In genomic region chr1:161562441-161562840, GRCh38 we compare ENCODE assay signal across 11 cellular contexts. TPM values are rescaled to one million over a fixed set of nuclear protein-coding genes. Genes with fewer than 3 reads are reported as not detected.
A peak's percentile ranks its signal among the peaks of the same experiment; 100 is the strongest.
DNase-seq lines count a peak whose midpoint lies in the region; ATAC-seq, FAIRE-seq and TF ChIP-seq lines count a peak whose summit lies in the region.
"Not testable (repeated sequence)": the region's sequence is repeated elsewhere in the genome, so short reads cannot be mapped to it uniquely, and the experiment has no call there.
"Had no signal": no experiment of that assay in that cellular context is flagged by ENCODE, and none has a peak within 500 bp of the region (broad histone marks: within the 10 kb centered on the region; RNA-seq: fewer than 3 reads in every experiment).

No MANE protein-coding gene starts in this region.

- H4K20me1 ChIP-seq in K562 (replicated peaks; ENCODE audit: control insufficient read depth, insufficient read depth, low read length), result not testable (repeated sequence)

- H3K79me2 ChIP-seq in K562 (ENCODE audit: control insufficient read depth, insufficient read depth, low read length), result not testable (repeated sequence)

- not testable (repeated sequence) for H3K9me3 Mint-ChIP-seq in CD14-positive monocyte; natural killer cell treated with Interleukin-12 subunit alpha and Interleukin-12 subunit beta and Interleukin-15 and Interleukin-18, amount 100 ng/mL, for 72 hours

- not testable (repeated sequence) for BruUV-seq in K562 (replicated peaks; lab: Mats Ljungman, UMichigan)

- H3K27ac ChIP-seq in HL-60 (replicated peaks), result peak overlapping the region; percentile 87
- H3K27ac ChIP-seq in K562 (ENCODE audit: extremely low read depth, low read depth, low read length), result not testable (repeated sequence)
- H3K27ac ChIP-seq in heart right ventricle, result peak overlapping the region in 3 of 10 donors; percentile 31 to 86 (median 56)
- H3K27ac ChIP-seq in left lung, result peak overlapping the region; percentile 39 to 85

- no CpG with 5 or more reads among the region's 3 CpGs for WGBS in K562 (ENCODE audit: insufficient coverage, low coverage, missing lambda C conversion rate)
- 65 to 88% methylated on average over 1 of the region's 3 CpGs for WGBS in heart right ventricle, 2 donors

- not testable (repeated sequence) for H3K27me3 ChIP-seq in HL-60 (ENCODE audit: insufficient read depth, poor library complexity, severe bottlenecking); K562 (ENCODE audit: control insufficient read depth in 2 of 2, insufficient read depth in 2 of 2, low read length in 2 of 2); heart right ventricle; left lung

- peak overlapping the region; percentile 41 to 95 (median 88) for H3K27ac Mint-ChIP-seq in CD14-positive monocyte
- H3K27ac Mint-ChIP-seq in natural killer cell treated with Interleukin-12 subunit alpha and Interleukin-12 subunit beta and Interleukin-15 and Interleukin-18, amount 100 ng/mL, for 72 hours, result peak overlapping the region; percentile 87 to 96

- H2AFZ ChIP-seq in K562 (ENCODE audit: low read depth, low read length), result peak overlapping the region; percentile 77; the same call in 1 of the 2 replicates

- not testable (repeated sequence) for H3K4me3 Mint-ChIP-seq in CD14-positive monocyte
- peak overlapping the region; percentile 57 for H3K4me3 Mint-ChIP-seq in natural killer cell treated with Interleukin-12 subunit alpha and Interleukin-12 subunit beta and Interleukin-15 and Interleukin-18, amount 100 ng/mL, for 72 hours

- CTCF ChIA-PET in K562 (lab: Yijun Ruan, JAX; ENCODE audit: low intra/inter-chr PET ratio), result not testable (repeated sequence)

- TF ChIP-seq EP300 in K562 (IDR thresholded peaks at IDR 0.05; ENCODE audit: low read length), result not testable (repeated sequence)

- peaks cover 45% of the 10 kb centered on the region for H3K4me1 Mint-ChIP-seq in CD14-positive monocyte
- H3K4me1 Mint-ChIP-seq in natural killer cell treated with Interleukin-12 subunit alpha and Interleukin-12 subunit beta and Interleukin-15 and Interleukin-18, amount 100 ng/mL, for 72 hours (ENCODE audit: low read depth in 2 of 2), result peaks cover 29 to 33% of the 10 kb centered on the region in 2 donors

- H3K36me3 Mint-ChIP-seq in CD14-positive monocyte; natural killer cell treated with Interleukin-12 subunit alpha and Interleukin-12 subunit beta and Interleukin-15 and Interleukin-18, amount 100 ng/mL, for 72 hours: not testable (repeated sequence)

- H3K4me2 ChIP-seq in K562 (ENCODE audit: insufficient read depth, low read length), result not testable (repeated sequence)

- POLR2A ChIA-PET in K562 (lab: Yijun Ruan, JAX), result not testable (repeated sequence)

- not testable (repeated sequence) for H3K27me3 Mint-ChIP-seq in CD14-positive monocyte (ENCODE audit: low read depth in 3 of 3); natural killer cell treated with Interleukin-12 subunit alpha and Interleukin-12 subunit beta and Interleukin-15 and Interleukin-18, amount 100 ng/mL, for 72 hours

- not testable (repeated sequence) for TF ChIP-seq CTCF in CD14-positive monocyte (IDR thresholded peaks at IDR 0.05); HL-60 (IDR thresholded peaks at IDR 0.05; ENCODE audit: insufficient read depth, low read length); K562 (IDR thresholded peaks at IDR 0.05 in 2 of 3, conservative IDR thresholded peaks at IDR 0.05 in 1 of 3; ENCODE audit: insufficient read depth in 2 of 3, low read depth in 1 of 3, low read length in 3 of 3); heart right ventricle (IDR thresholded peaks at IDR 0.05); left lung (IDR thresholded peaks at IDR 0.05)

- not testable (repeated sequence) for H3K9me1 ChIP-seq in K562 (ENCODE audit: control insufficient read depth, insufficient read depth, low read length)

- intact Hi-C loops in CD14-positive monocyte (cut with micrococcal nuclease), result loop anchor here in 1 of 2 donors (10.0 kb wide), 1 partner anchor 92 kb away; no protein-coding TSS in a partner anchor
- intact Hi-C loops in K562 (cut with micrococcal nuclease); left lung (cut with DNase I): not testable (repeated sequence)
- intact Hi-C loops in heart right ventricle (cut with DNase I), result loop anchor here in 3 of 10 donors (10.0 kb wide), 2 partner anchors 92 to 182 kb away; partner anchors contain the start of gene DUSP12 (in 3 of the 3)

- not testable (repeated sequence) for TF ChIP-seq RAD21 in K562 (CRISPR knock-in tag; conservative IDR thresholded peaks at IDR 0.05 in 1 of 2, IDR thresholded peaks at IDR 0.05 in 1 of 2)

- ATAC-seq in K562, result not testable (repeated sequence)
- ATAC-seq in heart right ventricle (peak in 7 of 8 donors; percentile 28 to 62 (median 56)), left lung (peak; percentile 63)
- peak; percentile 82 to 84 for ATAC-seq in natural killer cell treated with Interleukin-12 subunit alpha and Interleukin-12 subunit beta and Interleukin-15 and Interleukin-18, amount 100 ng/mL, for 72 hours

- FAIRE-seq in K562 (lab: Jason Lieb, UNC), result not testable (repeated sequence)

- H3K9me3 ChIP-seq in K562 (replicated peaks; ENCODE audit: control insufficient read depth, insufficient read depth, low read depth, low read length); heart right ventricle; left lung: not testable (repeated sequence)

- not testable (repeated sequence) for TF ChIP-seq POLR2A in K562 (conservative IDR thresholded peaks at IDR 0.05)

- not testable (repeated sequence) for H3K36me3 ChIP-seq in K562 (ENCODE audit: control insufficient read depth, insufficient read depth, low read length); heart right ventricle; left lung

- not testable (repeated sequence) for H3K4me3 ChIP-seq in HL-60 (replicated peaks; ENCODE audit: insufficient read depth, low read length); K562; heart right ventricle; left lung

- H3K4me1 ChIP-seq in K562 (replicated peaks in 1 of 2; ENCODE audit: control insufficient read depth in 2 of 2, insufficient read depth in 2 of 2, low read length in 2 of 2), result peaks cover 0 to 12% of the 10 kb centered on the region in 2 experiments; a peak in 3 of 5 replicates
- peaks cover 0 to 31% (median 0%) of the 10 kb centered on the region in 9 donors for H3K4me1 ChIP-seq in heart right ventricle
- peaks cover 0 to 13% of the 10 kb centered on the region in 2 donors for H3K4me1 ChIP-seq in left lung

- DNase-seq in CD14-positive monocyte (ENCODE audit: low spot score); K562 (ENCODE audit: extremely low read depth in 1 of 4, low spot score in 3 of 4); heart right ventricle; left lung; natural killer cell treated with Interleukin-12 subunit alpha and Interleukin-12 subunit beta and Interleukin-15 and Interleukin-18, amount 100 ng/mL, for 72 hours (ENCODE audit: low spot score): not testable (repeated sequence)
- DNase-seq in HL-60 (ENCODE audit: low read depth in 1 of 2, low spot score in 1 of 2), result peak in 1 of 2 experiments; percentile 32
- peak; percentile 37 for DNase-seq in SIG-M5 treated with dmso at 0.1 percent for 504 hours (lab: John Stamatoyannopoulos, UW; ENCODE audit: unreplicated experiment)

- in situ Hi-C loops in K562 (cut with MboI), result not testable (repeated sequence)

- not testable (repeated sequence) for H3K9ac ChIP-seq in K562 (ENCODE audit: insufficient read depth in 1 of 2, low read depth in 2 of 2, low read length in 2 of 2)

RNA-seq across cellular contexts. Expression of gene FCGR3A, which starts 12.8 kb away (rescaled TPM):
- 100 to 1,000 TPM in 1 of 2 donors, 10 to 100 TPM in 1; 35.9 to 131 TPM for polyA plus RNA-seq in CD14-positive monocyte
- 0.81 and 1.4 TPM in 2 replicates for total RNA-seq in K562 (2011; cell fraction: chromatin; rRNA removed; ENCODE audit: low replicate concordance)
- 0.39 and 0.67 TPM in 2 replicates for total RNA-seq in K562 (2011; cell fraction: nucleolus; rRNA removed)
- total RNA-seq in K562 (2011; cell fraction: nucleoplasm; rRNA removed), result 1.2 and 1.7 TPM in 2 replicates
- 0.12 TPM in 1 of 2 replicates, not detected in the other for total RNA-seq in K562 (2014; rRNA removed)
- total RNA-seq in K562 (2014; rRNA removed; fragmentation: Illumina TruSeq; extraction: Trizol), result not detected in 2 replicates
- 0.11 TPM in 2 replicates for total RNA-seq in K562 (2015; rRNA removed; fragmentation: Illumina TruSeq; extraction: Trizol)
- total RNA-seq in K562 (2021), result 0.29 and 0.56 TPM in 2 replicates
- polyA plus RNA-seq in K562 (2011; rRNA removed), result 0.24 and 0.32 TPM in 2 replicates
- polyA plus RNA-seq in K562 (2011; cell fraction: cytosol; rRNA removed), result 0.04 and 0.18 TPM in 2 replicates
- 0.37 and 0.51 TPM in 2 replicates for polyA plus RNA-seq in K562 (2011; cell fraction: nucleus; rRNA removed)
- polyA plus RNA-seq in K562 (2012), result 0.21 TPM in 2 replicates
- polyA plus RNA-seq in K562 (2014; fragmentation: Illumina TruSeq; extraction: Trizol), result 0.11 TPM in 1 of 2 replicates, not detected in the other
- under 1 TPM; 0.04 to 0.15 TPM for polyA plus RNA-seq in K562 (2014; fragmentation: Nextera tagmentation; extraction: Ambion mirVana)
- 0.04 and 0.13 TPM in 2 replicates for polyA plus RNA-seq in K562 (2014; rRNA removed)
- 0.45 and 0.49 TPM in 2 replicates for polyA minus RNA-seq in K562 (2011; rRNA and poly(A)+ RNA removed)
- polyA minus RNA-seq in K562 (2011; cell fraction: cytosol; rRNA and poly(A)+ RNA removed), result not detected in 2 replicates
- 0.54 and 1.1 TPM in 2 replicates for polyA minus RNA-seq in K562 (2011; cell fraction: nucleus; rRNA and poly(A)+ RNA removed)
- 100 to 1,000 TPM in 1 of 10 donors, 10 to 100 TPM in 3, 1 to 10 TPM in 6; 1.9 to 120 (median 6.2) TPM for total RNA-seq in heart right ventricle
- 10 to 100 TPM in 1 of 2 donors, 1 to 10 TPM in 1; 5.6 to 10.7 TPM for polyA plus RNA-seq in heart right ventricle
- total RNA-seq in left lung, result 100 to 1,000 TPM in 1 of 2 donors, 10 to 100 TPM in 1; 56.3 to 237 TPM
- 100 to 1,000 TPM in 1 of 2 donors, 10 to 100 TPM in 1; 34.5 to 150 TPM for total RNA-seq in natural killer cell treated with Interleukin-12 subunit alpha and Interleukin-12 subunit beta and Interleukin-15 and Interleukin-18, amount 100 ng/mL, for 72 hours
- total RNA-seq: HFFc6, LHCN-M2, MCF 10A had no signal
- polyA plus RNA-seq: BJ had no signal

RNA-seq across cellular contexts. Expression of gene HSPA6, which starts 38.1 kb away (rescaled TPM):
- polyA plus RNA-seq in CD14-positive monocyte (10 to 100 TPM in 1 of 2 donors, 1 to 10 TPM in 1; 3.4 to 19.3 TPM), K562 (2011; rRNA removed) (10.0 and 14.3 TPM in 2 replicates), K562 (2014; fragmentation: Illumina TruSeq; extraction: Trizol) (2.3 and 2.7 TPM in 2 replicates), K562 (2014; fragmentation: Nextera tagmentation; extraction: Ambion mirVana) (under 1 TPM; 0.15 to 0.21 TPM), K562 (2014; rRNA removed) (4.6 and 4.7 TPM in 2 replicates), heart right ventricle (1 to 10 TPM in 1 of 2 donors, under 1 TPM in 1; 0.73 to 1.7 TPM)
- total RNA-seq in K562 (2011; cell fraction: chromatin; rRNA removed; ENCODE audit: low replicate concordance), result 16.7 and 32.8 TPM in 2 replicates
- 22.5 and 30.7 TPM in 2 replicates for total RNA-seq in K562 (2011; cell fraction: nucleolus; rRNA removed)
- 11.7 and 19.8 TPM in 2 replicates for total RNA-seq in K562 (2011; cell fraction: nucleoplasm; rRNA removed)
- total RNA-seq in K562 (2014; rRNA removed) (3.0 and 3.3 TPM in 2 replicates), K562 (2014; rRNA removed; fragmentation: Illumina TruSeq; extraction: Trizol) (1.1 and 1.6 TPM in 2 replicates), K562 (2015; rRNA removed; fragmentation: Illumina TruSeq; extraction: Trizol) (2.3 and 2.4 TPM in 2 replicates), K562 (2021) (3.0 and 3.9 TPM in 2 replicates), heart right ventricle (1 to 10 TPM in 4 of 10 donors, under 1 TPM in 6; 0.13 to 5.6 (median 0.58) TPM), left lung (10 to 100 TPM in 1 of 2 donors, 1 to 10 TPM in 1; 7.1 to 18.7 TPM)
- 14.1 and 14.5 TPM in 2 replicates for polyA plus RNA-seq in K562 (2011; cell fraction: cytosol; rRNA removed)
- polyA plus RNA-seq in K562 (2011; cell fraction: nucleus; rRNA removed), result 74.9 and 104 TPM in 2 replicates
- 5.0 and 15.7 TPM in 2 replicates for polyA plus RNA-seq in K562 (2012)
- 5.8 and 5.9 TPM in 2 replicates for polyA minus RNA-seq in K562 (2011; rRNA and poly(A)+ RNA removed)
- 2.6 and 3.2 TPM in 2 replicates for polyA minus RNA-seq in K562 (2011; cell fraction: cytosol; rRNA and poly(A)+ RNA removed)
- 10.4 and 13.9 TPM in 2 replicates for polyA minus RNA-seq in K562 (2011; cell fraction: nucleus; rRNA and poly(A)+ RNA removed)
- 1 to 10 TPM; 3.3 to 5.9 TPM for total RNA-seq in natural killer cell treated with Interleukin-12 subunit alpha and Interleukin-12 subunit beta and Interleukin-15 and Interleukin-18, amount 100 ng/mL, for 72 hours

RNA-seq across cellular contexts. Expression of gene FCGR2A, which starts 57.2 kb away (rescaled TPM):
- polyA plus RNA-seq in CD14-positive monocyte (100 to 1,000 TPM; 281 to 588 TPM), K562 (2011; rRNA removed) (373 and 504 TPM in 2 replicates), K562 (2014; fragmentation: Illumina TruSeq; extraction: Trizol) (147 and 151 TPM in 2 replicates), K562 (2014; fragmentation: Nextera tagmentation; extraction: Ambion mirVana) (100 to 1,000 TPM in 1 of 2 experiments, 10 to 100 TPM in 1; 80.0 to 112 TPM), K562 (2014; rRNA removed) (124 and 132 TPM in 2 replicates), heart right ventricle (10 to 100 TPM; 11.3 to 16.4 TPM)
- 389 and 599 TPM in 2 replicates for total RNA-seq in K562 (2011; cell fraction: chromatin; rRNA removed; ENCODE audit: low replicate concordance)
- total RNA-seq in K562 (2011; cell fraction: nucleolus; rRNA removed), result 541 and 613 TPM in 2 replicates
- total RNA-seq in K562 (2011; cell fraction: nucleoplasm; rRNA removed), result 545 and 616 TPM in 2 replicates
- total RNA-seq in K562 (2014; rRNA removed) (101 and 112 TPM in 2 replicates), K562 (2014; rRNA removed; fragmentation: Illumina TruSeq; extraction: Trizol) (113 and 127 TPM in 2 replicates), K562 (2015; rRNA removed; fragmentation: Illumina TruSeq; extraction: Trizol) (117 and 130 TPM in 2 replicates), K562 (2021) (84.4 and 97.8 TPM in 2 replicates), heart right ventricle (10 to 100 TPM in 5 of 10 donors, 1 to 10 TPM in 5; 4.2 to 66.0 (median 9.9) TPM), left lung (100 to 1,000 TPM in 1 of 2 donors, 10 to 100 TPM in 1; 80.0 to 135 TPM)
- polyA plus RNA-seq in K562 (2011; cell fraction: cytosol; rRNA removed), result 431 and 516 TPM in 2 replicates
- polyA plus RNA-seq in K562 (2011; cell fraction: nucleus; rRNA removed), result 298 and 350 TPM in 2 replicates
- 85.7 and 203 TPM in 2 replicates for polyA plus RNA-seq in K562 (2012)
- 536 and 660 TPM in 2 replicates for polyA minus RNA-seq in K562 (2011; rRNA and poly(A)+ RNA removed)
- 195 and 278 TPM in 2 replicates for polyA minus RNA-seq in K562 (2011; cell fraction: cytosol; rRNA and poly(A)+ RNA removed)
- polyA minus RNA-seq in K562 (2011; cell fraction: nucleus; rRNA and poly(A)+ RNA removed), result 253 and 509 TPM in 2 replicates
- 1 to 10 TPM in 1 of 2 donors, under 1 TPM in 1; 0.86 to 1.5 TPM for total RNA-seq in natural killer cell treated with Interleukin-12 subunit alpha and Interleukin-12 subunit beta and Interleukin-15 and Interleukin-18, amount 100 ng/mL, for 72 hours
- total RNA-seq: LHCN-M2, MCF 10A had no signal
